In the genomic region with DNA sequence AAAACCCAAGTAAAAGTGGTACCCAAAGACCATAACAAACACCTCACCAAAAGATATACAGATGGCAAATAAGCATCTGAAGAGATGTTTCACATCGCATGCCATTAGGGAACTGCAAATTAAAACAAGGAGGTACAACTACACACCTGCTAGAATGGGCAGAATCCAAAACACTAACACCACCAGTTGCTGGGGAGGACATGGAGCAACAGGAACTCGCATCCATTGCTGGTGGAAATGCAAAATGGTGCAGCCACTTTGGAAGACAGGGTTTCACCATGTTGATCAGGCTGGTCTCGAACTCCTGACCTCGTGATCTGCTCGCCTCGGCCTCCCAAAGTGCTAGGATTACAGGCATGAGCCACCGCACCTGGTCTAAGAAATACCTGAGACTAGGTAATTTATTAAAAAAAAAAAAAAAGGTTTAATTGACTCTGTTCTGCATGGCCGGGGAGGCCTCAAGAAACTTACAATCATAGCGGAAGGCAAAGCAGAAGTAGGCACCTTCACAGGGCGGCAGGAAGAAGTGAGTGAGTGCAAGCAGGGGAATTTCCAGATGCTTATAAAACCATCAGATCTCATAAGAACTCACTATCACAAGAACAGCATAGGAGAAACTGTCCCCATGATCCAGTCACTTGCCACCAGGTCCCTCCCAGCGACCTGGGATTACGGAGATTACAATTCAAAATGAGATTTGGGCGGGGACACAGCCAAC, we compare ENCODE assay signal across 1 cellular context.
TF ChIP-seq lines count a peak whose summit lies in the region.

No MANE protein-coding gene starts in this region.

TF ChIP-seq in K562, 482 proteins besides CTCF, POLR2A, EP300 and RAD21:
- TF ChIP-seq SIN3B (IDR thresholded peaks at IDR 0.05; ENCODE audit: low read depth) = no peak
- TF ChIP-seq ZKSCAN8 (CRISPR knock-in tag; IDR thresholded peaks at IDR 0.05) = no peak
- no peak for TF ChIP-seq STAT5B (CRISPR knock-in tag; IDR thresholded peaks at IDR 0.05)
